Comparison of ENCODE assay signal across 13 cellular contexts in genomic region chr12:59636945-59637656, GRCh38. TPM values are rescaled to one million over a fixed set of nuclear protein-coding genes. Genes with fewer than 3 reads are reported as not detected.
A peak's percentile ranks its signal among the peaks of the same experiment; 100 is the strongest.
DNase-seq lines count a peak whose midpoint lies in the region; ATAC-seq and TF ChIP-seq lines count a peak whose summit lies in the region.
"Had no signal": no experiment of that assay in that cellular context is flagged by ENCODE, and none has a peak within 500 bp of the region (broad histone marks: within the 10 kb centered on the region; RNA-seq: fewer than 3 reads in every experiment).

No MANE protein-coding gene starts in this region.

- peak overlapping the region in 4 of 10 donors; percentile 2 to 16 (median 4) for H3K4me3 Mint-ChIP-seq in naive thymus-derived CD8-positive, alpha-beta T cell
- H3K4me3 Mint-ChIP-seq in chondrocyte (ENCODE audit: unreplicated experiment), result no peak overlapping the region
- H3K4me3 Mint-ChIP-seq: activated CD4-positive, alpha-beta T cell treated with anti-CD3 and anti-CD28 coated beads, Interleukin-2, amount 10 ng/mL, durations not matched to agents 24 days and 14 days; dendritic cell treated with granulocyte-macrophage colony-stimulating factor and Interleukin-4, amounts not matched to agents 40 ng/mL and 50 ng/mL, for 4 days; nephron progenitor cell had no signal

- H3K27ac Mint-ChIP-seq in naive thymus-derived CD8-positive, alpha-beta T cell, result peak overlapping the region in 7 of 10 donors; percentile 15 to 53 (median 26)
- H3K27ac Mint-ChIP-seq in chondrocyte (ENCODE audit: unreplicated experiment), result no peak overlapping the region
- H3K27ac Mint-ChIP-seq: activated CD4-positive, alpha-beta T cell treated with anti-CD3 and anti-CD28 coated beads, Interleukin-2, amount 10 ng/mL, durations not matched to agents 24 days and 14 days; dendritic cell treated with granulocyte-macrophage colony-stimulating factor and Interleukin-4, amounts not matched to agents 40 ng/mL and 50 ng/mL, for 4 days had no signal

- H3K4me1 Mint-ChIP-seq in naive thymus-derived CD8-positive, alpha-beta T cell, result peaks cover 20 to 64% (median 56%) of the 10 kb centered on the region in 4 donors
- H3K4me1 Mint-ChIP-seq in chondrocyte (ENCODE audit: low read depth), result peaks cover 4% of the 10 kb centered on the region
- H3K4me1 Mint-ChIP-seq: nephron progenitor cell had no signal

- DNase-seq in naive thymus-derived CD8-positive, alpha-beta T cell, result no peak
- no peak for DNase-seq in chondrocyte (ENCODE audit: low spot score)
- no peak for DNase-seq in left lobe of liver (ENCODE audit: low spot score)
- DNase-seq in NCI-H1105 treated with DMSO at 0.1 percent for 48 hours (lab: John Stamatoyannopoulos, UW), result no peak
- DNase-seq: activated CD4-positive, alpha-beta T cell treated with anti-CD3 and anti-CD28 coated beads, Interleukin-2, amount 10 ng/mL, durations not matched to agents 24 days and 14 days; foreskin fibroblast; left cardiac atrium; NCI-H1436 treated with DMSO at 0.1 percent for 48 hours; nephron progenitor cell had no signal

- H3K36me3 Mint-ChIP-seq in naive thymus-derived CD8-positive, alpha-beta T cell, result peaks cover 1 to 14% (median 13%) of the 10 kb centered on the region in 3 donors
- H3K36me3 Mint-ChIP-seq in chondrocyte (ENCODE audit: low read depth), result no peaks in the 10 kb centered on the region

- peak; percentile 74 for ATAC-seq in GM18511 (IDR thresholded peaks at IDR 0.05; ENCODE audit: unreplicated experiment)
- peak; percentile 82 for ATAC-seq in GM19463 (IDR thresholded peaks at IDR 0.05; ENCODE audit: unreplicated experiment)
- ATAC-seq in HG02973 (IDR thresholded peaks at IDR 0.05; ENCODE audit: unreplicated experiment), result peak; percentile 54
- ATAC-seq in naive thymus-derived CD8-positive, alpha-beta T cell, result no peak
- ATAC-seq in left lobe of liver, result no peak

- no peak for TF ChIP-seq CTCF in chondrocyte (IDR thresholded peaks at IDR 0.05)

- no peaks in the 10 kb centered on the region for H3K27me3 Mint-ChIP-seq in naive thymus-derived CD8-positive, alpha-beta T cell
- no peaks in the 10 kb centered on the region for H3K27me3 Mint-ChIP-seq in chondrocyte (ENCODE audit: low read depth)
- H3K27me3 Mint-ChIP-seq: activated CD4-positive, alpha-beta T cell treated with anti-CD3 and anti-CD28 coated beads, Interleukin-2, amount 10 ng/mL, durations not matched to agents 24 days and 14 days; dendritic cell treated with granulocyte-macrophage colony-stimulating factor and Interleukin-4, amounts not matched to agents 40 ng/mL and 50 ng/mL, for 4 days had no signal

- H3K9me3 Mint-ChIP-seq in naive thymus-derived CD8-positive, alpha-beta T cell, result no peaks in the 10 kb centered on the region
- no peaks in the 10 kb centered on the region for H3K9me3 Mint-ChIP-seq in chondrocyte (ENCODE audit: low read depth)
- H3K9me3 Mint-ChIP-seq: nephron progenitor cell had no signal

- POLR2A ChIA-PET in naive thymus-derived CD8-positive, alpha-beta T cell (lab: Charles Lee), result no interaction called here

RNA-seq across cellular contexts. Expression of gene SLC16A7, which starts 41.3 kb away (rescaled TPM):
- 10 to 100 TPM; 60.7 to 65.2 TPM for total RNA-seq in naive thymus-derived CD8-positive, alpha-beta T cell
- 10 to 100 TPM; 24.9 to 27.2 (median 27.1) TPM for polyA plus RNA-seq in naive thymus-derived CD8-positive, alpha-beta T cell
- total RNA-seq in chondrocyte (24.9 to 26.0 TPM (median 25.0 TPM) in 3 replicates), left lobe of liver (5.9 TPM)

Comparison
In these comparisons a context has a peak if more than half of its experiments do, and no peak if none do; other contexts are left out.
1. ATAC-seq: peak in GM18511 (single experiment), GM19463 (single experiment) and HG02973 (single experiment); none in naive thymus-derived CD8-positive, alpha-beta T cell (0 of 2) and left lobe of liver (single experiment).